In the genomic region with DNA sequence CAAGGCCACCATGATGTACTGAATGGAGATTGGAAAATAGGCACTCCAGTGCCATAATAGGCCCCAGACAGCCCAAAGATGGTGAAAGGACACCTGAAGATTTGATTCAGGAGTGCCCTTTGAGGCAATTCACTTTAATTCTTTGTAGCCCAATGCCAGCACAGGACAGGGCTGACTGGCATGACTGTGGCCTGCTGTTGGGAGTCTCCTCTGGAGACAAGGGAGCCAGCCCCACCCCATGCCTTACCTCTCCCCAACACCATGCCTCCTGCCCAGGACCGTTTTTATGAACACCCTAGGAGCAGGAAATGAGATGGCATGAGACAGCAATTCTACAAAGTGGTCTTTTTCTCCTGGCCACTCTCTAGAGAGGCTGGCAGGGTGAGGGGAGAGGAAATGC, we compare ENCODE assay signal across 24 cellular contexts.
"Had no signal": no experiment of that assay in that cellular context is flagged by ENCODE, and none has a peak within 500 bp of the region (broad histone marks: within the 10 kb centered on the region; RNA-seq: fewer than 3 reads in every experiment).

No MANE protein-coding gene starts in this region.

- H3K9me3 Mint-ChIP-seq: activated CD4-positive, alpha-beta memory T cell treated with anti-CD3 and anti-CD28 coated beads, Interleukin-2, amount 10 ng/mL, durations not matched to agents 7 days and 5 days; activated CD4-positive, alpha-beta T cell treated with anti-CD3 and anti-CD28 coated beads, Interleukin-2, amount 10 ng/mL, durations not matched to agents 24 days and 14 days; activated naive CD8-positive, alpha-beta T cell treated with anti-CD3 and anti-CD28 coated beads, Interleukin-2, amount 50 U/mL, for 24 hours; activated T-helper 1 cell treated with anti-CD3 and anti-CD28 coated beads, Interleukin-12 subunit alpha, Interleukin-12 subunit beta, Interleukin-2, Interleukin-4 antibody, amounts not matched to agents 30 ng/mL and 10 ng/mL and 1 ng/mL, durations not matched to agents 14 hours and 24 hours and 36 hours; dendritic cell treated with granulocyte-macrophage colony-stimulating factor and Interleukin-4, amounts not matched to agents 40 ng/mL and 50 ng/mL, for 4 days had no signal

- H3K4me1 ChIP-seq: foreskin keratinocyte, left lung, thyroid gland had no signal

- H3K27ac Mint-ChIP-seq: activated CD4-positive, alpha-beta memory T cell treated with anti-CD3 and anti-CD28 coated beads, Interleukin-2, amount 10 ng/mL, durations not matched to agents 7 days and 5 days; activated CD4-positive, alpha-beta T cell treated with anti-CD3 and anti-CD28 coated beads, Interleukin-2, amount 10 ng/mL, durations not matched to agents 24 days and 14 days; activated naive CD8-positive, alpha-beta T cell treated with anti-CD3 and anti-CD28 coated beads, Interleukin-2, amount 50 U/mL, for 24 hours; activated T-helper 1 cell treated with anti-CD3 and anti-CD28 coated beads, Interleukin-12 subunit alpha, Interleukin-12 subunit beta, Interleukin-2, Interleukin-4 antibody, amounts not matched to agents 30 ng/mL and 10 ng/mL and 1 ng/mL, durations not matched to agents 14 hours and 24 hours and 36 hours; dendritic cell treated with granulocyte-macrophage colony-stimulating factor and Interleukin-4, amounts not matched to agents 40 ng/mL and 50 ng/mL, for 4 days; immature natural killer cell; naive B cell had no signal

- H3K36me3 ChIP-seq: cardiac muscle cell, left lung, thyroid gland had no signal

- H3K4me3 ChIP-seq: cardiac muscle cell, hepatocyte, left lung, lung, thyroid gland had no signal

- H3K9me3 ChIP-seq: left lung, thyroid gland had no signal

- H3K36me3 Mint-ChIP-seq: naive B cell had no signal

- H3K27ac ChIP-seq: cardiac muscle cell, foreskin keratinocyte, hepatocyte, left lung, thyroid gland had no signal

- ATAC-seq: activated CD4-positive, CD25-positive, alpha-beta regulatory T cell treated with anti-CD3 and anti-CD28 coated beads, Interleukin-2, amount 50 U/mL, for 24 hours; activated naive CD8-positive, alpha-beta T cell treated with anti-CD3 and anti-CD28 coated beads, Interleukin-2, amount 50 U/mL, for 24 hours; foreskin keratinocyte had no signal

- H3K4me1 Mint-ChIP-seq: activated CD4-positive, alpha-beta memory T cell treated with anti-CD3 and anti-CD28 coated beads, Interleukin-2, amount 10 ng/mL, durations not matched to agents 7 days and 5 days; activated CD4-positive, alpha-beta T cell treated with anti-CD3 and anti-CD28 coated beads, Interleukin-2, amount 10 ng/mL, durations not matched to agents 24 days and 14 days; activated naive CD8-positive, alpha-beta T cell treated with anti-CD3 and anti-CD28 coated beads, Interleukin-2, amount 50 U/mL, for 24 hours; immature natural killer cell; naive B cell had no signal

- H3K4me3 Mint-ChIP-seq: activated CD4-positive, alpha-beta memory T cell treated with anti-CD3 and anti-CD28 coated beads, Interleukin-2, amount 10 ng/mL, durations not matched to agents 7 days and 5 days; activated CD4-positive, alpha-beta T cell treated with anti-CD3 and anti-CD28 coated beads, Interleukin-2, amount 10 ng/mL, durations not matched to agents 24 days and 14 days; activated naive CD8-positive, alpha-beta T cell treated with anti-CD3 and anti-CD28 coated beads, Interleukin-2, amount 50 U/mL, for 24 hours; activated T-helper 1 cell treated with anti-CD3 and anti-CD28 coated beads, Interleukin-12 subunit alpha, Interleukin-12 subunit beta, Interleukin-2, Interleukin-4 antibody, amounts not matched to agents 30 ng/mL and 10 ng/mL and 1 ng/mL, durations not matched to agents 14 hours and 24 hours and 36 hours; dendritic cell treated with granulocyte-macrophage colony-stimulating factor and Interleukin-4, amounts not matched to agents 40 ng/mL and 50 ng/mL, for 4 days; immature natural killer cell; naive B cell had no signal

- DNase-seq: activated CD4-positive, alpha-beta memory T cell treated with anti-CD3 and anti-CD28 coated beads, Interleukin-2, amount 10 ng/mL, durations not matched to agents 7 days and 5 days; activated CD4-positive, alpha-beta T cell treated with anti-CD3 and anti-CD28 coated beads, Interleukin-2, amount 10 ng/mL, durations not matched to agents 24 days and 14 days; activated gamma-delta T cell; activated naive CD4-positive, alpha-beta T cell treated with anti-CD3 and anti-CD28 coated beads, Interleukin-2, amount 50 U/mL, for 16 hours; activated naive CD8-positive, alpha-beta T cell treated with anti-CD3 and anti-CD28 coated beads, Interleukin-2, amount 50 U/mL, for 24 hours; effector CD8-positive, alpha-beta T cell; erythroblast; foreskin keratinocyte; immature natural killer cell; left lung; naive B cell; occipital lobe; posterior cingulate gyrus; stimulated activated CD4-positive, alpha-beta T cell treated with anti-CD3 and anti-CD28 coated beads, Interleukin-4, amount 100 ng/mL, for 1 hour; stimulated activated naive CD4-positive, alpha-beta T cell treated with Interleukin-2 at 50 U/mL for 16 hours; substantia nigra; T1000; thyroid gland had no signal

- H3K27me3 Mint-ChIP-seq: activated CD4-positive, alpha-beta memory T cell treated with anti-CD3 and anti-CD28 coated beads, Interleukin-2, amount 10 ng/mL, durations not matched to agents 7 days and 5 days; activated CD4-positive, alpha-beta T cell treated with anti-CD3 and anti-CD28 coated beads, Interleukin-2, amount 10 ng/mL, durations not matched to agents 24 days and 14 days; activated naive CD8-positive, alpha-beta T cell treated with anti-CD3 and anti-CD28 coated beads, Interleukin-2, amount 50 U/mL, for 24 hours; dendritic cell treated with granulocyte-macrophage colony-stimulating factor and Interleukin-4, amounts not matched to agents 40 ng/mL and 50 ng/mL, for 4 days had no signal

- H3K27me3 ChIP-seq: cardiac muscle cell, foreskin keratinocyte, hepatocyte, left lung, thyroid gland had no signal
